1 cellular context compared by ENCODE assay signal in the genomic region with DNA sequence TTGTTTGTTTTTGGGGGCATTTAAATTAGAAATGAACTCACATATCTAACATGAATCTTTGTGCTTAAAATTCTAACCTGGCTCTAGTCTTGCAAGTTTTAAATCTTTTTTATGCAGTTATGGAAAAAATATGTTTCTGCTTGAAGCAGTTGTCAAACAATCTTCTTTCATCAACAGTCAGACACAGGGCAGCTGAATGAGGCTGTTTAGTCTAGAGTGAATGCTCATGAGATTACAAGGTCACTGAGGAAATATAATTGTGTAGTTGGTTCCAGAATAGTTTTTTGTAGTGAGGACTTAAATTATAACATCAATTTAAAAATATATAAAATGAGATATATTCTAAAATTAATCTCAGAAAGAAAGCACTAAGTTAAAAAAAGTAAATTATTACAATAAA.
TF ChIP-seq lines count a peak whose summit lies in the region.

No MANE protein-coding gene starts in this region.

TF ChIP-seq in IMR-90, 13 proteins besides CTCF, POLR2A, EP300 and RAD21 (continued from another document):
- no peak for TF ChIP-seq ELK1 (IDR thresholded peaks at IDR 0.05; ENCODE audit: borderline replicate concordance, low read depth, low read length)
- no peak for TF ChIP-seq USF2 (IDR thresholded peaks at IDR 0.05; ENCODE audit: low read depth, low read length)
- TF ChIP-seq RFX5 (IDR thresholded peaks at IDR 0.05; ENCODE audit: low read depth, low read length) = no peak
